In genomic region chr3:159187706-159188105, GRCh38 we compare ENCODE assay signal across 1 cellular context.
TF ChIP-seq lines count a peak whose summit lies in the region.

No MANE protein-coding gene starts in this region.

TF ChIP-seq in IMR-90, 13 proteins besides CTCF, POLR2A, EP300 and RAD21 (continued from another document):
- TF ChIP-seq NFE2L2 (IDR thresholded peaks at IDR 0.05; ENCODE audit: low read depth, low read length): no peak
- TF ChIP-seq BHLHE40 (IDR thresholded peaks at IDR 0.05; ENCODE audit: low read depth, low read length): no peak
- no peak for TF ChIP-seq SMC3 (IDR thresholded peaks at IDR 0.05; ENCODE audit: low read depth, low read length)
- TF ChIP-seq CHD1 (IDR thresholded peaks at IDR 0.05; ENCODE audit: low read depth, low read length): no peak
- no peak for TF ChIP-seq MAFK (IDR thresholded peaks at IDR 0.05; ENCODE audit: low read depth, low read length)
- no peak for TF ChIP-seq CEBPB (IDR thresholded peaks at IDR 0.05; ENCODE audit: low read depth, low read length)
- no peak for TF ChIP-seq MXI1 (IDR thresholded peaks at IDR 0.05; ENCODE audit: borderline replicate concordance, low read depth, low read length)
- TF ChIP-seq RCOR1 (IDR thresholded peaks at IDR 0.05; ENCODE audit: insufficient replicate concordance, low read length): no peak
